ENCODE assay signal across 25 cellular contexts in genomic region chr11:62457474-62457873, GRCh38. TPM values are rescaled to one million over a fixed set of nuclear protein-coding genes. Genes with fewer than 3 reads are reported as not detected.
DNase-seq lines count a peak whose midpoint lies in the region; ATAC-seq and TF ChIP-seq lines count a peak whose summit lies in the region.
"Had no signal": no experiment of that assay in that cellular context is flagged by ENCODE, and none has a peak within 500 bp of the region (broad histone marks: within the 10 kb centered on the region; RNA-seq: fewer than 3 reads in every experiment).

No MANE protein-coding gene starts in this region.

- ATAC-seq in left lung (peak; percentile 30), GM21737 (IDR thresholded peaks at IDR 0.05; ENCODE audit: unreplicated experiment) (no peak)

- H3K27ac ChIP-seq in left lung, result no peak overlapping the region
- peak overlapping the region; percentile 62 to 90 (median 78) for H3K27ac ChIP-seq in tibial nerve
- H3K27ac ChIP-seq: 22Rv1 had no signal

- 39 to 46% methylated on average over 3 of the region's 3 CpGs for WGBS in tibial nerve, 2 donors

- H3K36me3 ChIP-seq in left lung, result no peaks in the 10 kb centered on the region
- no peaks in the 10 kb centered on the region for H3K36me3 ChIP-seq in tibial nerve

- TF ChIP-seq CTCF in left lung (IDR thresholded peaks at IDR 0.05) (no peak), tibial nerve (IDR thresholded peaks at IDR 0.05) (no peak), foreskin fibroblast (IDR thresholded peaks at IDR 0.05; ENCODE audit: low read depth, low read length) (no peak)

- no peak overlapping the region for H3K4me3 ChIP-seq in left lung
- no peak overlapping the region for H3K4me3 ChIP-seq in tibial nerve
- H3K4me3 ChIP-seq in foreskin fibroblast (ENCODE audit: low read depth in 1 of 2, low read length in 2 of 2), result no peak overlapping the region

- H3K4me1 ChIP-seq in left lung (peaks cover 0 to 13% of the 10 kb centered on the region in 2 donors), tibial nerve (peaks cover 0 to 45% (median 32%) of the 10 kb centered on the region in 4 donors)

- TF ChIP-seq EP300 in tibial nerve (IDR thresholded peaks at IDR 0.05), result no peak

- intact Hi-C loops in left lung (cut with DNase I), result no loop called here

- DNase-seq in NCI-H2171 treated with DMSO at 0.1 percent for 48 hours (lab: John Stamatoyannopoulos, UW) (peak; percentile 6), NCI-H2171 (lab: John Stamatoyannopoulos, UW) (no peak), RPMI8226 (peak; percentile 85), left lung (no peak), tibial nerve (ENCODE audit: low spot score in 2 of 2) (no peak), foreskin fibroblast (no peak)
- no peak for DNase-seq in activated T-cell treated with anti-CD3 and anti-CD28 coated beads, Interleukin-2, amount 50 U/mL, for 1 hour
- DNase-seq: ACHN; CD4-positive, CD25-positive, alpha-beta regulatory T cell; DMS53; GOT3; HCEC 1CT; Kasumi-1; MV-4-11; NCI-H1105; NCI-H1930; NCI-H2107; NCI-H446 treated with DMSO at 0.1 percent for 48 hours; NCI-H82; SHP77 treated with DMSO at 0.1 percent for 48 hours had no signal

- H3K27me3 ChIP-seq in left lung (no peaks in the 10 kb centered on the region), tibial nerve (no peaks in the 10 kb centered on the region)

- H3K9me3 ChIP-seq in left lung (no peaks in the 10 kb centered on the region), tibial nerve (no peaks in the 10 kb centered on the region)

- no peak for TF ChIP-seq POLR2A in tibial nerve (IDR thresholded peaks at IDR 0.05)

RNA-seq across cellular contexts. Expression of gene SCGB1A1, which starts 38.6 kb away (rescaled TPM):
- total RNA-seq in left lung, result 100 to 1,000 TPM in 1 of 2 donors, 1 to 10 TPM in 1; 3.5 to 397 TPM
- total RNA-seq in tibial nerve, result not detected
- total RNA-seq: CD4-positive, CD25-positive, alpha-beta regulatory T cell; Daoy; G401; M059J had no signal

Comparison
In these comparisons a context has a peak if more than half of its experiments do, and no peak if none do; other contexts are left out.
1. DNase-seq: peak in NCI-H2171 treated with DMSO at 0.1 percent for 48 hours (single experiment) and RPMI8226 (single experiment); none in NCI-H2171 (single experiment), left lung (0 of 2), tibial nerve (0 of 2), activated T-cell treated with anti-CD3 and anti-CD28 coated beads, Interleukin-2, amount 50 U/mL, for 1 hour (single experiment) and foreskin fibroblast (0 of 2).
2. H3K27ac ChIP-seq: peak in tibial nerve (4 of 4); none in left lung (0 of 2).
3. RNA of gene SCGB1A1, which starts 38.6 kb away (total RNA-seq): 3.5 to 397 TPM in left lung; not detected in tibial nerve; every median in the first group is over 4 times any median in the second.